ENCODE assay signal across 14 cellular contexts in genomic region chr17:728911-729310, GRCh38.
"Had no signal": no experiment of that assay in that cellular context is flagged by ENCODE, and none has a peak within 500 bp of the region (broad histone marks: within the 10 kb centered on the region; RNA-seq: fewer than 3 reads in every experiment).

No MANE protein-coding gene starts in this region.

- H3K4me3 ChIP-seq: left lung, sigmoid colon, thoracic aorta had no signal

- H3K36me3 ChIP-seq: left lung, sigmoid colon, thoracic aorta had no signal

- ATAC-seq: effector memory CD8-positive, alpha-beta T cell; left lung; T-helper 17 cell had no signal

- DNase-seq: activated CD4-positive, alpha-beta T cell treated with anti-CD3 and anti-CD28 coated beads, Interleukin-2, amount 50 U/mL, for 48 hours; activated CD4-positive, CD25-positive, alpha-beta regulatory T cell; activated CD8-positive, alpha-beta memory T cell treated with anti-CD3 and anti-CD28 coated beads, Interleukin-2, amount 50 U/mL, for 48 hours; activated naive CD4-positive, alpha-beta T cell treated with Interleukin-2 at 50 U/mL for 16 hours; effector memory CD8-positive, alpha-beta T cell; erythroblast; glutamatergic neuron; immature natural killer cell; left lung; sigmoid colon; stimulated activated CD4-positive, alpha-beta T cell treated with anti-CD3 and anti-CD28 coated beads, Interleukin-2, amount 100 ng/mL, for 48 hours; stimulated activated naive CD4-positive, alpha-beta T cell treated with Interleukin-2 at 50 U/mL for 16 hours; T-helper 17 cell had no signal

- H3K27me3 ChIP-seq: sigmoid colon had no signal

- H3K9me3 ChIP-seq: left lung, sigmoid colon, thoracic aorta had no signal

- H3K27ac ChIP-seq: left lung, sigmoid colon, thoracic aorta had no signal
